ENCODE assay signal across 1 cellular context in the genomic region with DNA sequence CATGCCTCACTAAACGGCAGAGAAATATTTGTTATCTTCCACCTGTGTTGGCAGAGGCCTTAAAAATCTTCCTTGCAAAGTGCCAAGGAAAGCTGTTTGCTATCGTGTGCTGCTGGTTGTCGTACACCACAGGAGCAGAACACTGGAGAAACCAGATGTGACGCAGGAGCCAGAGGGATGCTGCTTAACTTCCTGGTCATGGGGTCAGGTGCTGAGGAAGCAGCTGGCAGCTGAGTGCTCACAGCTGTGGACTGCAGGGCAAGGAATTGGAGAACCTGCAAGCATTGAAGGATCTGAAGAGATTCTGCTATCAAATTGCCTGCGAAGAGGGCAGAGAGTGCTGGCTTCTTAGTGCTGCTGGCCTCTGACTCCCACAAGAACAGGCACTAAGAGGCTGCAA.
TF ChIP-seq lines count a peak whose summit lies in the region.

No MANE protein-coding gene starts in this region.

TF ChIP-seq in IMR-90, 13 proteins besides CTCF, POLR2A, EP300 and RAD21 (continued from another document):
- no peak for TF ChIP-seq ELK1 (IDR thresholded peaks at IDR 0.05; ENCODE audit: borderline replicate concordance, low read depth, low read length)
- TF ChIP-seq, protein P1, sequence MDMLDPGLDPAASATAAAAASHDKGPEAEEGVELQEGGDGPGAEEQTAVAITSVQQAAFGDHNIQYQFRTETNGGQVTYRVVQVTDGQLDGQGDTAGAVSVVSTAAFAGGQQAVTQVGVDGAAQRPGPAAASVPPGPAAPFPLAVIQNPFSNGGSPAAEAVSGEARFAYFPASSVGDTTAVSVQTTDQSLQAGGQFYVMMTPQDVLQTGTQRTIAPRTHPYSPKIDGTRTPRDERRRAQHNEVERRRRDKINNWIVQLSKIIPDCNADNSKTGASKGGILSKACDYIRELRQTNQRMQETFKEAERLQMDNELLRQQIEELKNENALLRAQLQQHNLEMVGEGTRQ (IDR thresholded peaks at IDR 0.05; ENCODE audit: low read depth, low read length), result no peak
- TF ChIP-seq MXI1 (IDR thresholded peaks at IDR 0.05; ENCODE audit: borderline replicate concordance, low read depth, low read length), result no peak
- no peak for TF ChIP-seq SMC3 (IDR thresholded peaks at IDR 0.05; ENCODE audit: low read depth, low read length)
TF ChIP-seq in IMR-90: peak in this region for 0.
